ENCODE assay signal across 13 cellular contexts in genomic region chr18:8657873-8658521, GRCh38. TPM values are rescaled to one million over a fixed set of nuclear protein-coding genes. Genes with fewer than 3 reads are reported as not detected.
DNase-seq lines count a peak whose midpoint lies in the region; ATAC-seq and TF ChIP-seq lines count a peak whose summit lies in the region.
"Had no signal": no experiment of that assay in that cellular context is flagged by ENCODE, and none has a peak within 500 bp of the region (broad histone marks: within the 10 kb centered on the region; RNA-seq: fewer than 3 reads in every experiment).

No MANE protein-coding gene starts in this region.

- H3K27ac Mint-ChIP-seq in chondrocyte (ENCODE audit: unreplicated experiment), result peak overlapping the region; percentile 4
- no peak overlapping the region for H3K27ac Mint-ChIP-seq in activated T-helper 17 cell treated with anti-CD3 and anti-CD28 coated beads, Interleukin-2, amount 50 U/mL, for 72 hours
- H3K27ac Mint-ChIP-seq: natural killer cell treated with Interleukin-12 subunit alpha and Interleukin-12 subunit beta and Interleukin-15 and Interleukin-18, amount 100 ng/mL, for 72 hours; stimulated activated naive B cell treated with anti-CD40 and anti-IgM and Interleukin-4, amounts not matched to agents 10 μg/mL and 1 μg/mL and 100 μg/mL, for 72 hours; T-helper 17 cell had no signal

- H3K9ac ChIP-seq in parathyroid adenoma (no peak overlapping the region), mesenchymal stem cell (ENCODE audit: low read length) (no peak overlapping the region)

- H3K27me3 ChIP-seq in parathyroid adenoma (ENCODE audit: control insufficient read depth, insufficient read depth, low read length), result no peaks in the 10 kb centered on the region
- H3K27me3 ChIP-seq in mesenchymal stem cell (ENCODE audit: control insufficient read depth in 1 of 2, insufficient read depth in 1 of 2, low read length in 2 of 2), result peaks cover 0 to 5% of the 10 kb centered on the region in 2 experiments
- H3K27me3 ChIP-seq: adrenal gland had no signal

- H3K9me3 Mint-ChIP-seq in chondrocyte (ENCODE audit: low read depth), result no peaks in the 10 kb centered on the region
- H3K9me3 Mint-ChIP-seq in activated T-helper 17 cell treated with anti-CD3 and anti-CD28 coated beads, Interleukin-2, amount 50 U/mL, for 72 hours, result no peaks in the 10 kb centered on the region
- H3K9me3 Mint-ChIP-seq: natural killer cell treated with Interleukin-12 subunit alpha and Interleukin-12 subunit beta and Interleukin-15 and Interleukin-18, amount 100 ng/mL, for 72 hours; stimulated activated naive B cell treated with anti-CD40 and anti-IgM and Interleukin-4, amounts not matched to agents 10 μg/mL and 1 μg/mL and 100 μg/mL, for 72 hours had no signal

- no peaks in the 10 kb centered on the region for H3K36me3 ChIP-seq in parathyroid adenoma (ENCODE audit: control insufficient read depth, insufficient read depth, low read length)
- no peaks in the 10 kb centered on the region for H3K36me3 ChIP-seq in mesenchymal stem cell (ENCODE audit: control insufficient read depth in 1 of 2, insufficient read depth in 2 of 2, low read depth in 1 of 2, low read length in 2 of 2)
- H3K36me3 ChIP-seq: adrenal gland had no signal

- H3K79me2 ChIP-seq in parathyroid adenoma, result no peaks in the 10 kb centered on the region

- H2BK12ac ChIP-seq in mesenchymal stem cell (ENCODE audit: low read length in 2 of 2), result no peak overlapping the region

- no peaks in the 10 kb centered on the region for H3K36me3 Mint-ChIP-seq in chondrocyte (ENCODE audit: low read depth)
- H3K36me3 Mint-ChIP-seq in activated T-helper 17 cell treated with anti-CD3 and anti-CD28 coated beads, Interleukin-2, amount 50 U/mL, for 72 hours (ENCODE audit: low read depth), result no peaks in the 10 kb centered on the region
- H3K36me3 Mint-ChIP-seq: natural killer cell treated with Interleukin-12 subunit alpha and Interleukin-12 subunit beta and Interleukin-15 and Interleukin-18, amount 100 ng/mL, for 72 hours; stimulated activated naive B cell treated with anti-CD40 and anti-IgM and Interleukin-4, amounts not matched to agents 10 μg/mL and 1 μg/mL and 100 μg/mL, for 72 hours had no signal

- H2BK5ac ChIP-seq in mesenchymal stem cell (ENCODE audit: low read depth, low read length, poor library complexity, severe bottlenecking), result no peak overlapping the region

- H3K14ac ChIP-seq in mesenchymal stem cell (ENCODE audit: low read length in 2 of 2), result no peak overlapping the region

- H2AFZ ChIP-seq in parathyroid adenoma (peak overlapping the region; percentile 31), mesenchymal stem cell (ENCODE audit: low read depth, low read length) (no peak overlapping the region)

- TF ChIP-seq CTCF in chondrocyte (IDR thresholded peaks at IDR 0.05) (no peak), parathyroid adenoma (IDR thresholded peaks at IDR 0.05) (no peak)

- no peak overlapping the region for H3K27ac ChIP-seq in parathyroid adenoma
- H3K27ac ChIP-seq in mesenchymal stem cell (ENCODE audit: low read length, poor library complexity, severe bottlenecking), result no peak overlapping the region
- H3K27ac ChIP-seq: adrenal gland had no signal

- no peak for ATAC-seq in activated T-helper 17 cell treated with anti-CD3 and anti-CD28 coated beads, Interleukin-2, amount 50 U/mL, for 72 hours (replicated peaks)
- no peak for ATAC-seq in GM21576 (IDR thresholded peaks at IDR 0.05; ENCODE audit: unreplicated experiment)
- ATAC-seq: natural killer cell treated with Interleukin-12 subunit alpha and Interleukin-12 subunit beta and Interleukin-15 and Interleukin-18, amount 100 ng/mL, for 72 hours; stimulated activated naive B cell treated with anti-CD40 and anti-IgM and Interleukin-4, amounts not matched to agents 10 μg/mL and 1 μg/mL and 100 μg/mL, for 72 hours; T-helper 17 cell had no signal

- H3K27me3 Mint-ChIP-seq in chondrocyte (ENCODE audit: low read depth), result peaks cover 8% of the 10 kb centered on the region
- peaks cover 11% of the 10 kb centered on the region for H3K27me3 Mint-ChIP-seq in activated T-helper 17 cell treated with anti-CD3 and anti-CD28 coated beads, Interleukin-2, amount 50 U/mL, for 72 hours

- H3K4me3 Mint-ChIP-seq in chondrocyte (ENCODE audit: unreplicated experiment), result peak overlapping the region; percentile 7
- no peak overlapping the region for H3K4me3 Mint-ChIP-seq in activated T-helper 17 cell treated with anti-CD3 and anti-CD28 coated beads, Interleukin-2, amount 50 U/mL, for 72 hours
- H3K4me3 Mint-ChIP-seq: natural killer cell treated with Interleukin-12 subunit alpha and Interleukin-12 subunit beta and Interleukin-15 and Interleukin-18, amount 100 ng/mL, for 72 hours; stimulated activated naive B cell treated with anti-CD40 and anti-IgM and Interleukin-4, amounts not matched to agents 10 μg/mL and 1 μg/mL and 100 μg/mL, for 72 hours; T-helper 17 cell had no signal

- H3K9me3 ChIP-seq in parathyroid adenoma (ENCODE audit: control insufficient read depth, low read length) (no peaks in the 10 kb centered on the region), mesenchymal stem cell (ENCODE audit: control insufficient read depth, low read length) (no peaks in the 10 kb centered on the region)
- H3K9me3 ChIP-seq: adrenal gland had no signal

- H3K18ac ChIP-seq in mesenchymal stem cell (ENCODE audit: low read depth in 1 of 2, low read length in 2 of 2), result no peak overlapping the region

- H2BK120ac ChIP-seq in mesenchymal stem cell (ENCODE audit: low read depth, low read length), result no peak overlapping the region

- DNase-seq in NCI-H146 (lab: John Stamatoyannopoulos, UW) (peak; percentile 63), NCI-H146 treated with DMSO at 0.1 percent for 48 hours (lab: John Stamatoyannopoulos, UW; ENCODE audit: unreplicated experiment) (no peak), NCI-H446 treated with DMSO at 0.1 percent for 48 hours (lab: John Stamatoyannopoulos, UW) (peak; percentile 74), chondrocyte (ENCODE audit: low spot score) (no peak), mesenchymal stem cell (no peak)
- DNase-seq: Kasumi-1; stimulated activated naive B cell treated with anti-CD40 and anti-IgM and Interleukin-4, amounts not matched to agents 10 μg/mL and 1 μg/mL and 100 μg/mL, for 72 hours; T-helper 17 cell had no signal

- H3K4me3 ChIP-seq in parathyroid adenoma (ENCODE audit: low read depth, low read length), result no peak overlapping the region
- no peak overlapping the region for H3K4me3 ChIP-seq in mesenchymal stem cell (ENCODE audit: insufficient read depth in 1 of 2, low read depth in 1 of 2, low read length in 2 of 2)
- H3K4me3 ChIP-seq: adrenal gland had no signal

- WGBS in mesenchymal stem cell, result 85% methylated on average over 15 of the region's 15 CpGs

- H3K4ac ChIP-seq in mesenchymal stem cell (ENCODE audit: low read depth in 1 of 2, low read length in 2 of 2), result no peak overlapping the region

- H4K8ac ChIP-seq in mesenchymal stem cell (ENCODE audit: low read length), result no peak overlapping the region

- H3K4me1 ChIP-seq in parathyroid adenoma, result no peaks in the 10 kb centered on the region
- H3K4me1 ChIP-seq in mesenchymal stem cell (ENCODE audit: control insufficient read depth, insufficient read depth, low read depth, low read length), result peaks cover 18% of the 10 kb centered on the region
- H3K4me1 ChIP-seq: adrenal gland had no signal

- no peak overlapping the region for H3K4me2 ChIP-seq in parathyroid adenoma (ENCODE audit: low read length)
- no peak overlapping the region for H3K4me2 ChIP-seq in mesenchymal stem cell (ENCODE audit: low read length, poor library complexity, severe bottlenecking)

- H2AK5ac ChIP-seq in mesenchymal stem cell (ENCODE audit: low read length, severe bottlenecking), result no peak overlapping the region

- H3K4me1 Mint-ChIP-seq in chondrocyte (ENCODE audit: low read depth), result peaks cover 31% of the 10 kb centered on the region
- no peaks in the 10 kb centered on the region for H3K4me1 Mint-ChIP-seq in activated T-helper 17 cell treated with anti-CD3 and anti-CD28 coated beads, Interleukin-2, amount 50 U/mL, for 72 hours

- H3K79me1 ChIP-seq in mesenchymal stem cell (replicated peaks; ENCODE audit: low read length, poor library complexity, severe bottlenecking), result no peaks in the 10 kb centered on the region

- no peak overlapping the region for H2BK15ac ChIP-seq in mesenchymal stem cell (ENCODE audit: low read depth, poor library complexity, severe bottlenecking)

- no peak overlapping the region for H4K91ac ChIP-seq in mesenchymal stem cell (ENCODE audit: low read length)

- H3K23ac ChIP-seq in mesenchymal stem cell (ENCODE audit: low read length in 2 of 2), result no peak overlapping the region

RNA-seq across cellular contexts. Expression of gene MTCL1, which starts 47.4 kb away (rescaled TPM):
- total RNA-seq in chondrocyte, result 43.9 to 54.4 TPM (median 50.8 TPM) in 3 replicates
- polyA plus RNA-seq in mesenchymal stem cell (2013, experiment 1 of 2), result 15.4 TPM
- polyA plus RNA-seq in mesenchymal stem cell (2013, experiment 2 of 2), result 15.4 TPM
- total RNA-seq in activated T-helper 17 cell treated with anti-CD3 and anti-CD28 coated beads, Interleukin-2, amount 50 U/mL, for 72 hours, result under 1 TPM; 0.64 to 0.95 TPM

RNA-seq across cellular contexts. Expression of gene RAB12, which starts 48.8 kb away (rescaled TPM):
- total RNA-seq in chondrocyte, result 40.9 to 44.6 TPM (median 41.3 TPM) in 3 replicates
- polyA plus RNA-seq in mesenchymal stem cell (2013, experiment 1 of 2), result 29.5 TPM
- 30.1 TPM for polyA plus RNA-seq in mesenchymal stem cell (2013, experiment 2 of 2)
- total RNA-seq in activated T-helper 17 cell treated with anti-CD3 and anti-CD28 coated beads, Interleukin-2, amount 50 U/mL, for 72 hours, result 10 to 100 TPM; 10.2 to 11.9 TPM

Comparison
In these comparisons a context has a peak if more than half of its experiments do, and no peak if none do; other contexts are left out.
1. DNase-seq: peak in NCI-H146 (single experiment) and NCI-H446 treated with DMSO at 0.1 percent for 48 hours (single experiment); none in NCI-H146 treated with DMSO at 0.1 percent for 48 hours (single experiment), chondrocyte (single experiment) and mesenchymal stem cell (single experiment).
2. RNA of gene MTCL1, which starts 47.4 kb away (total RNA-seq): 43.9 to 54.4 TPM in chondrocyte; 0.64 to 0.95 TPM in activated T-helper 17 cell treated with anti-CD3 and anti-CD28 coated beads, Interleukin-2, amount 50 U/mL, for 72 hours; every median in the first group is over 10 times any median in the second.